ENCODE assay signal across 8 cellular contexts in the genomic region with DNA sequence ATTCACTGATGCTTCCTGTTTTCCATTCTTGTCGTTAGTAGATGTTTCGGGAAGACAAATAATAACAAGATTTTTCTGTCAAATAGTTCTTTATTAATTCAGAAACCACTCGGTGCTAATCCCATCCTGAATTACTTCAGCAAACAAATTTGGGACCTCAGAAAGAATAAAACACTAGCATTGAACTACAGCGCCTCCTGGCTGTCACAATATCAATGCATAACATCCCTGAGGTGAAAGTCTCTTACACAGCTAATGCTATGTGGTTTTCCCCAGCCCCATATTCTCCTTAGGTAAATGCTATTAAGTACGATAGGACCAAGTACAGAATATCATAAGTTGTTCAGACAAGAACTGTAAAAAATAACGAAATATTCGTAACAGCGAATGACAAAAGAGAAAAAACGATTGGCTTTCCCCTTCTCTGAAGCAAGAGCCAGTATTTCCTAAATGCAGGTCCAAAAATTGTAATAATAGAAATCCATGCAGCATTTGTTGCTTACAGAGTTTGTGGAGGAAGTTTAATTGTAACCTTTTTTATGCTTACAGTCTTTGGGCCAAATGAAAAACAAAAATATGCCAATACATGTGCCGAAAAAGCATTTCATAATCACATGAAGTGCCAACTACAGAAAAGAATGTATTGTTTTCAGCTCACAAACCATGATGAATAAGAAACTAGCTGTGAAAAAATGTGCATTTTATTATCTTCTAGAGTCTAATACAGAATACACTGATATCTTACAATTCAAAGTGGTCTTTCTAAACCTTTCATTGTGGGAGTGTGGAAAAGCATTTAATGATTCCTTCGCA. TPM values are rescaled to one million over a fixed set of nuclear protein-coding genes. Genes with fewer than 3 reads are reported as not detected.
A peak's percentile ranks its signal among the peaks of the same experiment; 100 is the strongest.
DNase-seq lines count a peak whose midpoint lies in the region; ATAC-seq and FAIRE-seq lines count a peak whose summit lies in the region.

No MANE protein-coding gene starts in this region.

- peaks cover 3% of the 10 kb centered on the region for H3K27me3 Mint-ChIP-seq in activated naive CD4-positive, alpha-beta T cell treated with anti-CD3 and anti-CD28 coated beads for 36 hours (ENCODE audit: low read depth)

- H3K9me3 ChIP-seq in small intestine (ENCODE audit: control insufficient read depth, low read depth), result no peaks in the 10 kb centered on the region

- peaks cover 2% of the 10 kb centered on the region for H3K4me1 Mint-ChIP-seq in activated naive CD4-positive, alpha-beta T cell treated with anti-CD3 and anti-CD28 coated beads for 36 hours (ENCODE audit: low read depth)

- 34 to 40% (median 38%) methylated on average over 11 of the region's 11 CpGs for WGBS in small intestine, 3 donors

- in situ Hi-C loops in SK-MEL-5 (cut with HindIII; ENCODE audit: low pct_unique_long_range_greater_than_20kb, low sequenced_read_pairs), result no loop called here

- H3K4me3 Mint-ChIP-seq in activated naive CD4-positive, alpha-beta T cell treated with anti-CD3 and anti-CD28 coated beads for 36 hours, result no peak overlapping the region

- intact Hi-C loops in activated naive CD4-positive, alpha-beta T cell treated with anti-CD3 and anti-CD28 coated beads for 36 hours (cut with micrococcal nuclease), result loop anchor here (1.0 to 10.0 kb wide), 6 partner anchors 52 to 492 kb away; a partner anchor contains a TSS
- intact Hi-C loops in left cardiac atrium (cut with DNase I), result loop anchor here in 1 of 2 donors (2.0 kb wide), 1 partner anchor 302 kb away; no protein-coding TSS in a partner anchor

- FAIRE-seq in small intestine (lab: Jason Lieb, UNC), result no peak

- no peaks in the 10 kb centered on the region for H3K4me1 ChIP-seq in small intestine (ENCODE audit: control insufficient read depth in 2 of 2, insufficient read depth in 1 of 2, low read depth in 1 of 2, low read length in 1 of 2)

- no peaks in the 10 kb centered on the region for H3K36me3 ChIP-seq in small intestine (ENCODE audit: control insufficient read depth in 2 of 2, insufficient read depth in 2 of 2, low read length in 2 of 2)

- H3K4me3 ChIP-seq in small intestine (ENCODE audit: low read depth in 1 of 2, low read length in 2 of 2), result no peak overlapping the region

- no peak overlapping the region for H3K27ac Mint-ChIP-seq in activated naive CD4-positive, alpha-beta T cell treated with anti-CD3 and anti-CD28 coated beads for 36 hours

- DNase-seq in DMS53 treated with DMSO at 0.1 percent for 48 hours (lab: John Stamatoyannopoulos, UW; ENCODE audit: unreplicated experiment) (peak; percentile 58), SK-MEL-5 (ENCODE audit: low read depth, low spot score) (peak; percentile 68), left cardiac atrium (peak; percentile 55), small intestine (peak; percentile 78), GM19240 (ENCODE audit: insufficient read length, low spot score) (no peak)
- DNase-seq in activated naive CD4-positive, alpha-beta T cell treated with anti-CD3 and anti-CD28 coated beads for 36 hours, result peak; percentile 83

- no peak overlapping the region for H3K27ac ChIP-seq in small intestine (ENCODE audit: low read depth in 1 of 2, low read length in 1 of 2)

- CTCF ChIA-PET in activated naive CD4-positive, alpha-beta T cell treated with anti-CD3 and anti-CD28 coated beads for 36 hours (lab: Charles Lee), result interaction anchor here (0.5 to 4.9 kb wide), 30 partner anchors 10 to 459 kb away, joined by 3 to 114 read pairs (median 4); a partner anchor contains a TSS

- no peaks in the 10 kb centered on the region for H3K9me3 Mint-ChIP-seq in activated naive CD4-positive, alpha-beta T cell treated with anti-CD3 and anti-CD28 coated beads for 36 hours

- peak; percentile 57 for ATAC-seq in HG02798 (IDR thresholded peaks at IDR 0.05; ENCODE audit: poor library complexity, unreplicated experiment)
- peak; percentile 11 to 15 for ATAC-seq in left cardiac atrium
- no peak for ATAC-seq in HG03025 (IDR thresholded peaks at IDR 0.05; ENCODE audit: low FRiP score, unreplicated experiment)

- no peaks in the 10 kb centered on the region for H3K36me3 Mint-ChIP-seq in activated naive CD4-positive, alpha-beta T cell treated with anti-CD3 and anti-CD28 coated beads for 36 hours (ENCODE audit: low read depth)

- no peaks in the 10 kb centered on the region for H3K27me3 ChIP-seq in small intestine (ENCODE audit: control insufficient read depth in 2 of 2, insufficient read depth in 2 of 2, low read length in 2 of 2)

RNA-seq across cellular contexts. Expression of a gene that starts 47.3 kb away (rescaled TPM):
- 0.13 and 0.43 TPM in 2 replicates for total RNA-seq in SK-MEL-5 (2014; rRNA removed; shearing (Covaris generic))
- 0.19 and 0.29 TPM in 2 replicates for polyA plus RNA-seq in SK-MEL-5 (2015; cell fraction: cytosol; rRNA removed)
- polyA plus RNA-seq in SK-MEL-5 (2015; cell fraction: nucleus; rRNA removed), result 0.33 TPM in 1 of 2 replicates, not detected in the other
- not detected for total RNA-seq in activated naive CD4-positive, alpha-beta T cell treated with anti-CD3 and anti-CD28 coated beads for 36 hours
- total RNA-seq in left cardiac atrium, result 100 to 1,000 TPM in 1 of 2 donors, 10 to 100 TPM in 1; 62.2 to 110 TPM
- under 1 TPM; under 0.01 to 0.54 (median 0.01) TPM for polyA plus RNA-seq in small intestine

Comparison
In these comparisons a context has a peak if more than half of its experiments do, and no peak if none do; other contexts are left out.
1. RNA of a gene that starts 47.3 kb away (total RNA-seq): 62.2 to 110 TPM in left cardiac atrium; 0.13 to 0.43 TPM in SK-MEL-5 and not detected in activated naive CD4-positive, alpha-beta T cell treated with anti-CD3 and anti-CD28 coated beads for 36 hours; every median in the first group is over 10 times any median in the second.